ENCODE assay signal across 20 cellular contexts in the genomic region with DNA sequence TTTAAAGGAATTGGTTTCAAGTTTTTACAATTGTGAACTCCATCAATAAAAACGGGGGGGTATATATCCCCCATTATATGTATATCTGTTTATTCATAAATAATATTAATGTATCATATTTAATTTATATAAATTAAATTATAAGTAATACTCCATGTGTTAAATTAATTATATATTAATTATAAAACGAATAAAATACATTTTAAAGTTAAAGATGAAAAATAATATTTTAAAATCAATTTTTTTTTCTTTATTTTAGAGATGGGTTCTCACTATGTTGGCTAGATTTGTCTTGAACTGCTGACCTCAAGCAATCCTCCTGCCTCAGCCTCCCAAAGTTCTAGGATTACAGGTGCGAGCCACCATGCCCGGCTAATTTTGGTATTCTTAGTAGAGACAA. TPM values are rescaled to one million over a fixed set of nuclear protein-coding genes. Genes with fewer than 3 reads are reported as not detected.
DNase-seq lines count a peak whose midpoint lies in the region; ATAC-seq, FAIRE-seq and TF ChIP-seq lines count a peak whose summit lies in the region.
"Had no signal": no experiment of that assay in that cellular context is flagged by ENCODE, and none has a peak within 500 bp of the region (broad histone marks: within the 10 kb centered on the region; RNA-seq: fewer than 3 reads in every experiment).

No MANE protein-coding gene starts in this region.

- H3K4me1 ChIP-seq in kidney (ENCODE audit: control insufficient read depth in 1 of 2, insufficient read depth in 1 of 2, low read depth in 1 of 2, low read length in 2 of 2) = no peaks in the 10 kb centered on the region

- no peak overlapping the region for H3K4me3 ChIP-seq in kidney (ENCODE audit: low read length in 2 of 2)
- H3K4me3 ChIP-seq: GM12878, GM23248 had no signal

- H3K27ac ChIP-seq in kidney (ENCODE audit: low read depth in 2 of 2, low read length in 2 of 2) = no peak overlapping the region
- H3K27ac ChIP-seq: GM23248 had no signal

- no peak for ATAC-seq in WTC11
- ATAC-seq: GM12878 had no signal

- H3K36me3 Mint-ChIP-seq in WTC11 (peaks cover 19% of the 10 kb centered on the region), progenitor cell of endocrine pancreas (ENCODE audit: insufficient read depth) (peaks cover 3% of the 10 kb centered on the region)

- DNase-seq in WTC11 (ENCODE audit: low spot score) (no peak), kidney (no peak), mucosa of gallbladder (ENCODE audit: low spot score) (no peak), GF-D8 (lab: John Stamatoyannopoulos, UW) (no peak), SHP77 (lab: John Stamatoyannopoulos, UW) (no peak), progenitor cell of endocrine pancreas (ENCODE audit: low spot score, unreplicated experiment) (no peak)
- DNase-seq: 8988T; C1 segment of cervical spinal cord; Calu3; CD4-positive, alpha-beta memory T cell; COR-L47; DMS53; DMS79 treated with DMSO at 0.1 percent for 48 hours; GM23248; H7; HCEC 1CT had no signal

- intact Hi-C loops in kidney (cut with DNase I) = no loop called here

- H3K4me3 Mint-ChIP-seq in WTC11 (no peak overlapping the region), progenitor cell of endocrine pancreas (ENCODE audit: low read depth) (no peak overlapping the region)
- H3K4me3 Mint-ChIP-seq: CD4-positive, alpha-beta memory T cell had no signal

- H3K36me3 ChIP-seq in kidney (ENCODE audit: control insufficient read depth in 1 of 2, insufficient read depth in 2 of 2, low read length in 2 of 2) = no peaks in the 10 kb centered on the region

- CTCF ChIA-PET in WTC11 (lab: Charles Lee) = interaction anchor here (3.4 kb wide), 1 partner anchor 17 kb away, joined by 14 read pairs; a partner anchor contains a TSS

- H3K27me3 Mint-ChIP-seq in WTC11 (ENCODE audit: low read depth) = peaks cover 4% of the 10 kb centered on the region; the same call in 1 of the 2 replicates
- H3K27me3 Mint-ChIP-seq in progenitor cell of endocrine pancreas = no peaks in the 10 kb centered on the region
- H3K27me3 Mint-ChIP-seq: CD4-positive, alpha-beta memory T cell had no signal

- peaks cover 0 to 4% of the 10 kb centered on the region in 2 donors for H3K9me3 ChIP-seq in kidney (ENCODE audit: control insufficient read depth in 1 of 2, low read length in 2 of 2)

- H3K4me1 Mint-ChIP-seq in WTC11 = no peaks in the 10 kb centered on the region
- H3K4me1 Mint-ChIP-seq in progenitor cell of endocrine pancreas (ENCODE audit: low read depth) = no peaks in the 10 kb centered on the region
- H3K4me1 Mint-ChIP-seq: CD4-positive, alpha-beta memory T cell had no signal

- FAIRE-seq in G401.6 (lab: Jason Lieb, UNC) = peak; percentile 75
- peak; percentile 70 for FAIRE-seq in kidney (lab: Jason Lieb, UNC)
- FAIRE-seq: GM12878, GM19239, H1 had no signal

- peaks cover 30% of the 10 kb centered on the region for H3K9me3 Mint-ChIP-seq in WTC11
- H3K9me3 Mint-ChIP-seq in progenitor cell of endocrine pancreas (ENCODE audit: low read depth) = peaks cover 15% of the 10 kb centered on the region

- H3K27ac Mint-ChIP-seq in WTC11 = no peak overlapping the region
- no peak overlapping the region for H3K27ac Mint-ChIP-seq in progenitor cell of endocrine pancreas
- H3K27ac Mint-ChIP-seq: CD4-positive, alpha-beta memory T cell had no signal

- POLR2A ChIA-PET in WTC11 (lab: Charles Lee) = no interaction called here

- no peak for TF ChIP-seq CTCF in WTC11 (IDR thresholded peaks at IDR 0.05)
- no peak for TF ChIP-seq CTCF in kidney (IDR thresholded peaks at IDR 0.05; ENCODE audit: borderline replicate concordance, extremely low read depth, insufficient read depth)
- no peak for TF ChIP-seq CTCF in progenitor cell of endocrine pancreas (IDR thresholded peaks at IDR 0.05; ENCODE audit: unreplicated experiment)

- H3K9ac ChIP-seq in kidney (ENCODE audit: low read length in 2 of 2) = no peak overlapping the region
- H3K9ac ChIP-seq: GM23248 had no signal

TF ChIP-seq in WTC11, 78 proteins besides CTCF, POLR2A, EP300 and RAD21:
- peak; percentile 99 for TF ChIP-seq HMGA2 (CRISPR knock-in tag; IDR thresholded peaks at IDR 0.05)
- TF ChIP-seq, protein P1, sequence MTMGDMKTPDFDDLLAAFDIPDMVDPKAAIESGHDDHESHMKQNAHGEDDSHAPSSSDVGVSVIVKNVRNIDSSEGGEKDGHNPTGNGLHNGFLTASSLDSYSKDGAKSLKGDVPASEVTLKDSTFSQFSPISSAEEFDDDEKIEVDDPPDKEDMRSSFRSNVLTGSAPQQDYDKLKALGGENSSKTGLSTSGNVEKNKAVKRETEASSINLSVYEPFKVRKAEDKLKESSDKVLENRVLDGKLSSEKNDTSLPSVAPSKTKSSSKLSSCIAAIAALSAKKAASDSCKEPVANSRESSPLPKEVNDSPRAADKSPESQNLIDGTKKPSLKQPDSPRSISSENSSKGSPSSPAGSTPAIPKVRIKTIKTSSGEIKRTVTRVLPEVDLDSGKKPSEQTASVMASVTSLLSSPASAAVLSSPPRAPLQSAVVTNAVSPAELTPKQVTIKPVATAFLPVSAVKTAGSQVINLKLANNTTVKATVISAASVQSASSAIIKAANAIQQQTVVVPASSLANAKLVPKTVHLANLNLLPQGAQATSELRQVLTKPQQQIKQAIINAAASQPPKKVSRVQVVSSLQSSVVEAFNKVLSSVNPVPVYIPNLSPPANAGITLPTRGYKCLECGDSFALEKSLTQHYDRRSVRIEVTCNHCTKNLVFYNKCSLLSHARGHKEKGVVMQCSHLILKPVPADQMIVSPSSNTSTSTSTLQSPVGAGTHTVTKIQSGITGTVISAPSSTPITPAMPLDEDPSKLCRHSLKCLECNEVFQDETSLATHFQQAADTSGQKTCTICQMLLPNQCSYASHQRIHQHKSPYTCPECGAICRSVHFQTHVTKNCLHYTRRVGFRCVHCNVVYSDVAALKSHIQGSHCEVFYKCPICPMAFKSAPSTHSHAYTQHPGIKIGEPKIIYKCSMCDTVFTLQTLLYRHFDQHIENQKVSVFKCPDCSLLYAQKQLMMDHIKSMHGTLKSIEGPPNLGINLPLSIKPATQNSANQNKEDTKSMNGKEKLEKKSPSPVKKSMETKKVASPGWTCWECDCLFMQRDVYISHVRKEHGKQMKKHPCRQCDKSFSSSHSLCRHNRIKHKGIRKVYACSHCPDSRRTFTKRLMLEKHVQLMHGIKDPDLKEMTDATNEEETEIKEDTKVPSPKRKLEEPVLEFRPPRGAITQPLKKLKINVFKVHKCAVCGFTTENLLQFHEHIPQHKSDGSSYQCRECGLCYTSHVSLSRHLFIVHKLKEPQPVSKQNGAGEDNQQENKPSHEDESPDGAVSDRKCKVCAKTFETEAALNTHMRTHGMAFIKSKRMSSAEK (CRISPR knock-in tag; IDR thresholded peaks at IDR 0.05; ENCODE audit: borderline replicate concordance) = no peak

RNA-seq across cellular contexts. Expression of a gene that starts 17.4 kb away (rescaled TPM):
- total RNA-seq in WTC11 (2021) = 133 to 155 TPM (median 146 TPM) in 3 replicates
- total RNA-seq in kidney = 67.5 TPM
- polyA plus RNA-seq in kidney (ENCODE audit: insufficient read depth, low read depth, low replicate concordance) = 65.1 TPM
- 61.7 TPM for total RNA-seq in mucosa of gallbladder
- 110 and 113 TPM in 2 replicates for total RNA-seq in progenitor cell of endocrine pancreas

RNA-seq across cellular contexts. Expression of a gene that starts 59.9 kb away (rescaled TPM):
- total RNA-seq in WTC11 (2021) (9.0 to 9.9 TPM (median 9.2 TPM) in 3 replicates), kidney (1.5 TPM), mucosa of gallbladder (2.0 TPM), progenitor cell of endocrine pancreas (6.1 and 6.2 TPM in 2 replicates)
- polyA plus RNA-seq in kidney (ENCODE audit: insufficient read depth, low read depth, low replicate concordance) = 0.67 TPM
